In genomic region chr15:38558714-38559059, GRCh38 we compare ENCODE assay signal across 1 cellular context.
TF ChIP-seq lines count a peak whose summit lies in the region.

No MANE protein-coding gene starts in this region.

TF ChIP-seq in HepG2, 621 proteins besides CTCF, POLR2A, EP300 and RAD21:
- TF ChIP-seq ZNF772 (CRISPR knock-in tag; IDR thresholded peaks at IDR 0.05) (no peak), RFX1 (IDR thresholded peaks at IDR 0.05) (no peak), CENPX (CRISPR knock-in tag; IDR thresholded peaks at IDR 0.05) (no peak), REPIN1 (CRISPR knock-in tag; IDR thresholded peaks at IDR 0.05; ENCODE audit: borderline replicate concordance, low read depth) (no peak), ELK4 (CRISPR knock-in tag; IDR thresholded peaks at IDR 0.05; ENCODE audit: borderline replicate concordance) (no peak), ZFP36L2 (CRISPR knock-in tag; IDR thresholded peaks at IDR 0.05) (no peak), SATB2 (CRISPR knock-in tag; IDR thresholded peaks at IDR 0.05) (no peak), ZNF124 (CRISPR knock-in tag; IDR thresholded peaks at IDR 0.05) (no peak), MTA3 (CRISPR knock-in tag; IDR thresholded peaks at IDR 0.05) (no peak), SMAD9 (CRISPR knock-in tag; IDR thresholded peaks at IDR 0.05) (no peak), SMARCE1 (IDR thresholded peaks at IDR 0.05; ENCODE audit: borderline replicate concordance) (no peak), AGO1 (IDR thresholded peaks at IDR 0.05; ENCODE audit: low read depth, low read length, poor library complexity, severe bottlenecking) (no peak), THAP11 (CRISPR knock-in tag; IDR thresholded peaks at IDR 0.05) (no peak), DPF2 (CRISPR knock-in tag; IDR thresholded peaks at IDR 0.05; ENCODE audit: borderline replicate concordance, low read depth) (no peak), ZNF800 (CRISPR knock-in tag; IDR thresholded peaks at IDR 0.05) (no peak), ZNF761 (CRISPR knock-in tag; conservative IDR thresholded peaks at IDR 0.05) (no peak), ZMYM2 (CRISPR knock-in tag; IDR thresholded peaks at IDR 0.05) (no peak), ZNF24 (IDR thresholded peaks at IDR 0.05) (no peak)
